Comparison of ENCODE assay signal across 8 cellular contexts in the genomic region with DNA sequence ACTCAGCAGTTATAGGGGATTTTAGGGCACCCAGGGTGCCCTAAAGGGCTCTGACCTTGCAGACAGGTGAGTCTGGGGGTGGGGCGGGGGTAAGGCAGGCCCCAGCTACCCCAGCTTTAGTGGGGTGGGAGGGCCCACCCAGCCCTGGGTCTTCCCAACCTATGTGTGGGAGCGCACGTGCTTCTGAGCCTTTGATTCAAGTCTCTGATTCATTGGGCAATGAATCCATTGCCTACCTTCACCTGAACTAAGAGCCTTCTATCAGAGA. TPM values are rescaled to one million over a fixed set of nuclear protein-coding genes. Genes with fewer than 3 reads are reported as not detected.
DNase-seq lines count a peak whose midpoint lies in the region; ATAC-seq lines count a peak whose summit lies in the region.

No MANE protein-coding gene starts in this region.

- H3K36me3 Mint-ChIP-seq in stimulated activated naive CD8-positive, alpha-beta T cell treated with anti-CD3 and anti-CD28 coated beads, Interleukin-15, Interleukin-2, amounts not matched to agents 100 ng/mL and 50 ng/mL, for 24 hours (ENCODE audit: low read depth): peaks cover 38% of the 10 kb centered on the region
- peaks cover 50% of the 10 kb centered on the region for H3K36me3 Mint-ChIP-seq in dendritic cell treated with granulocyte-macrophage colony-stimulating factor and Interleukin-4, amounts not matched to agents 40 ng/mL and 50 ng/mL, for 4 days (ENCODE audit: low read depth)
- H3K36me3 Mint-ChIP-seq in naive B cell: peaks cover 6 to 13% of the 10 kb centered on the region in 2 donors

- no peaks in the 10 kb centered on the region for H3K27me3 Mint-ChIP-seq in stimulated activated naive CD8-positive, alpha-beta T cell treated with anti-CD3 and anti-CD28 coated beads, Interleukin-15, Interleukin-2, amounts not matched to agents 100 ng/mL and 50 ng/mL, for 24 hours
- no peaks in the 10 kb centered on the region for H3K27me3 Mint-ChIP-seq in dendritic cell treated with granulocyte-macrophage colony-stimulating factor and Interleukin-4, amounts not matched to agents 40 ng/mL and 50 ng/mL, for 4 days
- H3K27me3 Mint-ChIP-seq in naive B cell: no peaks in the 10 kb centered on the region

- no peaks in the 10 kb centered on the region for H3K9me3 Mint-ChIP-seq in stimulated activated naive CD8-positive, alpha-beta T cell treated with anti-CD3 and anti-CD28 coated beads, Interleukin-15, Interleukin-2, amounts not matched to agents 100 ng/mL and 50 ng/mL, for 24 hours
- H3K9me3 Mint-ChIP-seq in dendritic cell treated with granulocyte-macrophage colony-stimulating factor and Interleukin-4, amounts not matched to agents 40 ng/mL and 50 ng/mL, for 4 days: no peaks in the 10 kb centered on the region
- no peaks in the 10 kb centered on the region for H3K9me3 Mint-ChIP-seq in naive B cell

- intact Hi-C loops in dendritic cell treated with granulocyte-macrophage colony-stimulating factor and Interleukin-4, amounts not matched to agents 40 ng/mL and 50 ng/mL, for 4 days (cut with micrococcal nuclease): loop anchor here (1.0 to 2.0 kb wide), 3 partner anchors 14 to 148 kb away; no protein-coding TSS in a partner anchor

- H3K27ac Mint-ChIP-seq in stimulated activated naive CD8-positive, alpha-beta T cell treated with anti-CD3 and anti-CD28 coated beads, Interleukin-15, Interleukin-2, amounts not matched to agents 100 ng/mL and 50 ng/mL, for 24 hours: peak overlapping the region; percentile 87
- H3K27ac Mint-ChIP-seq in dendritic cell treated with granulocyte-macrophage colony-stimulating factor and Interleukin-4, amounts not matched to agents 40 ng/mL and 50 ng/mL, for 4 days: peak overlapping the region; percentile 94
- peak overlapping the region in 5 of 6 donors; percentile 47 to 94 (median 74) for H3K27ac Mint-ChIP-seq in naive B cell

- ATAC-seq in stimulated activated naive CD8-positive, alpha-beta T cell treated with anti-CD3 and anti-CD28 coated beads, Interleukin-15, Interleukin-2, amounts not matched to agents 100 U/mL and 50 U/mL, for 24 hours: no peak
- ATAC-seq in naive B cell (ENCODE audit: low read depth in 2 of 2) (no peak), HG02938 (IDR thresholded peaks at IDR 0.05; ENCODE audit: unreplicated experiment) (no peak), HG03039 (IDR thresholded peaks at IDR 0.05; ENCODE audit: unreplicated experiment) (no peak), HG02970 (IDR thresholded peaks at IDR 0.05; ENCODE audit: low FRiP score, unreplicated experiment) (no peak)

- peaks cover 67% of the 10 kb centered on the region for H3K4me1 Mint-ChIP-seq in stimulated activated naive CD8-positive, alpha-beta T cell treated with anti-CD3 and anti-CD28 coated beads, Interleukin-15, Interleukin-2, amounts not matched to agents 100 ng/mL and 50 ng/mL, for 24 hours (ENCODE audit: low read depth)
- peaks cover 75% of the 10 kb centered on the region for H3K4me1 Mint-ChIP-seq in dendritic cell treated with granulocyte-macrophage colony-stimulating factor and Interleukin-4, amounts not matched to agents 40 ng/mL and 50 ng/mL, for 4 days (ENCODE audit: low read depth)
- peaks cover 40 to 50% (median 49%) of the 10 kb centered on the region in 3 donors for H3K4me1 Mint-ChIP-seq in naive B cell

- peak overlapping the region; percentile 90 for H3K4me3 Mint-ChIP-seq in stimulated activated naive CD8-positive, alpha-beta T cell treated with anti-CD3 and anti-CD28 coated beads, Interleukin-15, Interleukin-2, amounts not matched to agents 100 ng/mL and 50 ng/mL, for 24 hours
- H3K4me3 Mint-ChIP-seq in dendritic cell treated with granulocyte-macrophage colony-stimulating factor and Interleukin-4, amounts not matched to agents 40 ng/mL and 50 ng/mL, for 4 days: peak overlapping the region; percentile 95
- H3K4me3 Mint-ChIP-seq in naive B cell: peak overlapping the region; percentile 83 to 95 (median 92)

- no peak for DNase-seq in stimulated activated naive CD8-positive, alpha-beta T cell treated with anti-CD3 and anti-CD28 coated beads, Interleukin-15, Interleukin-2, amounts not matched to agents 100 U/mL and 50 U/mL, for 24 hours
- DNase-seq in naive B cell (no peak), DMS 273 (lab: John Stamatoyannopoulos, UW; ENCODE audit: unreplicated experiment) (no peak)

RNA-seq across cellular contexts. Expression of gene SERPINB1, which starts 0.9 kb away (rescaled TPM):
- polyA plus RNA-seq in naive B cell (ENCODE audit: low read depth in 6 of 6): 100 to 1,000 TPM in 2 of 6 donors, 10 to 100 TPM in 4; 84.7 to 107 (median 93.7) TPM
